Comparison of ENCODE assay signal across 6 cellular contexts in the genomic region with DNA sequence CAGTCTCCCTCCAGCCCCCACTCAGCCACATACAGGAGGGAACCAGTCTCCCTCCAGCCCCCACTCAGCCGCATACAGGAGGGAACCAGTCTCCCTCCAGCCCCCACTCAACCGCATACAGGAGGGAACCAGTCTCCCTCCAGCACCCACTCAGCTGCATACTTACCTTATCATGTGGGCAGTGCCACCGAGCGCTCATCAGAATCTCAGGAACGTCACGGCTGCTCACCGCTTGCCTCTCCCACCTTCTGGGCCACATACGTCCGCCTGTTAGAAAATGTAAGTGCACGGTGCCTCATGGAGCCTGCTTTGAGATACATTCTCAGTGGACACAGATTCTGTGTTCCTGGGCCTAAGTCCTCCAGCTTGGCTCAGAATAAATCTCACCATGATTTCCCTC.
DNase-seq lines count a peak whose midpoint lies in the region; TF ChIP-seq lines count a peak whose summit lies in the region.
"Not testable (repeated sequence)": the region's sequence is repeated elsewhere in the genome, so short reads cannot be mapped to it uniquely, and the experiment has no call there.

No MANE protein-coding gene starts in this region.

- not testable (repeated sequence) for H4K8ac ChIP-seq in neuronal stem cell (ENCODE audit: low read depth, low read length)

- H3K36me3 ChIP-seq in neuronal stem cell (replicated peaks in 1 of 2; ENCODE audit: control insufficient read depth in 2 of 2, insufficient read depth in 2 of 2, low read length in 2 of 2): not testable (repeated sequence)

- not testable (repeated sequence) for H3K79me1 ChIP-seq in neuronal stem cell (ENCODE audit: low read depth, low read length)

- not testable (repeated sequence) for H3K4me3 ChIP-seq in neuronal stem cell (ENCODE audit: low read length in 2 of 2)

- H3K27ac ChIP-seq in C4-2B (peak overlapping the region; percentile 20; the same call in 1 of the 2 replicates), VCaP (peak overlapping the region; percentile 95)
- H3K27ac ChIP-seq in neuronal stem cell (replicated peaks; ENCODE audit: low read length): not testable (repeated sequence)

- peak overlapping the region; percentile 27 for H3K9ac ChIP-seq in neuronal stem cell (ENCODE audit: low read depth, low read length, poor library complexity)

- not testable (repeated sequence) for H3K36me3 Mint-ChIP-seq in chondrocyte (ENCODE audit: low read depth)

- H3K4me3 Mint-ChIP-seq in chondrocyte (ENCODE audit: unreplicated experiment): not testable (repeated sequence)

- not testable (repeated sequence) for H3K4me1 ChIP-seq in neuronal stem cell (ENCODE audit: control insufficient read depth in 2 of 2, insufficient read depth in 1 of 2, low read depth in 1 of 2, low read length in 2 of 2)

- H2BK5ac ChIP-seq in neuronal stem cell (ENCODE audit: low read length): not testable (repeated sequence)

- not testable (repeated sequence) for H2AK5ac ChIP-seq in neuronal stem cell (ENCODE audit: low read depth, low read length)

- H3K27ac Mint-ChIP-seq in chondrocyte (ENCODE audit: unreplicated experiment): not testable (repeated sequence)

- no CpG with 5 or more reads among the region's 10 CpGs for WGBS in neuronal stem cell (ENCODE audit: extremely low coverage in 2 of 2, insufficient read length in 2 of 2, insufficient replicate concordance in 1 of 2), 2 donors

- H3K27me3 ChIP-seq in neuronal stem cell (ENCODE audit: control insufficient read depth in 3 of 3, insufficient read depth in 3 of 3, low read depth in 1 of 3, low read length in 3 of 3): not testable (repeated sequence)

- H2BK12ac ChIP-seq in neuronal stem cell (ENCODE audit: low read length): not testable (repeated sequence)

- not testable (repeated sequence) for H2BK15ac ChIP-seq in neuronal stem cell (ENCODE audit: low read length)

- not testable (repeated sequence) for H3K18ac ChIP-seq in neuronal stem cell (ENCODE audit: low read length)

- H3K14ac ChIP-seq in neuronal stem cell (ENCODE audit: low read length): not testable (repeated sequence)

- H3K4ac ChIP-seq in neuronal stem cell (ENCODE audit: low read length): not testable (repeated sequence)

- not testable (repeated sequence) for H3K4me1 Mint-ChIP-seq in chondrocyte (ENCODE audit: low read depth)

- not testable (repeated sequence) for TF ChIP-seq CTCF in C4-2B (conservative IDR thresholded peaks at IDR 0.05); VCaP (conservative IDR thresholded peaks at IDR 0.05); chondrocyte (IDR thresholded peaks at IDR 0.05)

- not testable (repeated sequence) for H4K91ac ChIP-seq in neuronal stem cell (ENCODE audit: low read depth, low read length, poor library complexity)

- H3K4me2 ChIP-seq in neuronal stem cell (ENCODE audit: insufficient read depth, low read length, poor library complexity, severe bottlenecking): not testable (repeated sequence)

- H3K9me3 ChIP-seq in neuronal stem cell (replicated peaks in 1 of 2; ENCODE audit: control insufficient read depth in 2 of 2, insufficient read depth in 1 of 2, low read depth in 1 of 2, low read length in 2 of 2): not testable (repeated sequence)

- DNase-seq in chondrocyte (ENCODE audit: low spot score) (peak; percentile 14), kidney glomerular epithelial cell (lab: John Stamatoyannopoulos, UW) (peak; percentile 56), mesenteric fat pad (ENCODE audit: low spot score) (peak; percentile 18)
- DNase-seq in neuronal stem cell (ENCODE audit: low spot score): not testable (repeated sequence)

- not testable (repeated sequence) for H2AFZ ChIP-seq in neuronal stem cell (ENCODE audit: low read length)

- H3K23ac ChIP-seq in neuronal stem cell (ENCODE audit: low read depth, low read length, poor library complexity): not testable (repeated sequence)

- not testable (repeated sequence) for H3K9me3 Mint-ChIP-seq in chondrocyte (ENCODE audit: low read depth)

- not testable (repeated sequence) for H3K27me3 Mint-ChIP-seq in chondrocyte (ENCODE audit: low read depth)

- not testable (repeated sequence) for H2BK120ac ChIP-seq in neuronal stem cell (ENCODE audit: low read depth, low read length)
